10 cellular contexts compared by ENCODE assay signal in genomic region chr10:113007343-113007771, GRCh38. TPM values are rescaled to one million over a fixed set of nuclear protein-coding genes. Genes with fewer than 3 reads are reported as not detected.
DNase-seq lines count a peak whose midpoint lies in the region; ATAC-seq, FAIRE-seq and TF ChIP-seq lines count a peak whose summit lies in the region.
"Had no signal": no experiment of that assay in that cellular context is flagged by ENCODE, and none has a peak within 500 bp of the region (broad histone marks: within the 10 kb centered on the region; RNA-seq: fewer than 3 reads in every experiment).

No MANE protein-coding gene starts in this region.

- H2AFZ ChIP-seq in osteoblast (ENCODE audit: low read length), result no peak overlapping the region
- H2AFZ ChIP-seq: parathyroid adenoma had no signal

- peaks cover 15 to 36% of the 10 kb centered on the region in 2 donors for H3K27me3 Mint-ChIP-seq in CD8-positive, alpha-beta memory T cell
- peaks cover 35% of the 10 kb centered on the region for H3K27me3 Mint-ChIP-seq in activated naive CD4-positive, alpha-beta T cell treated with anti-CD3 and anti-CD28 coated beads, Interleukin-2, amount 50 U/mL, for 24 hours

- H3K27ac Mint-ChIP-seq in CD8-positive, alpha-beta memory T cell, result peak overlapping the region in 7 of 8 donors; percentile 3 to 84 (median 66)
- no peak overlapping the region for H3K27ac Mint-ChIP-seq in activated naive CD4-positive, alpha-beta T cell treated with anti-CD3 and anti-CD28 coated beads, Interleukin-2, amount 50 U/mL, for 24 hours

- H3K36me3 ChIP-seq in CD8-positive, alpha-beta memory T cell (ENCODE audit: insufficient read depth, low read length), result no peaks in the 10 kb centered on the region
- no peaks in the 10 kb centered on the region for H3K36me3 ChIP-seq in osteoblast (ENCODE audit: insufficient read depth, low read length)
- peaks cover 28% of the 10 kb centered on the region for H3K36me3 ChIP-seq in SJCRH30

- H3K4me1 Mint-ChIP-seq in CD8-positive, alpha-beta memory T cell, result peaks cover 38 to 45% (median 42%) of the 10 kb centered on the region in 3 donors
- peaks cover 33% of the 10 kb centered on the region for H3K4me1 Mint-ChIP-seq in activated naive CD4-positive, alpha-beta T cell treated with anti-CD3 and anti-CD28 coated beads, Interleukin-2, amount 50 U/mL, for 24 hours

- TF ChIP-seq CTCF in osteoblast (IDR thresholded peaks at IDR 0.05; ENCODE audit: extremely low read depth, low read depth, low read length), result no peak

- H3K27me3 ChIP-seq in CD8-positive, alpha-beta memory T cell (ENCODE audit: insufficient read depth, low read length, poor library complexity, severe bottlenecking), result peaks cover 12% of the 10 kb centered on the region
- H3K27me3 ChIP-seq in osteoblast (ENCODE audit: insufficient read depth, low read length) (no peaks in the 10 kb centered on the region), SJCRH30 (no peaks in the 10 kb centered on the region)

- H3K9me3 ChIP-seq in CD8-positive, alpha-beta memory T cell (ENCODE audit: low read length), result no peaks in the 10 kb centered on the region
- H3K9me3 ChIP-seq in osteoblast (ENCODE audit: low read depth, low read length), result no peaks in the 10 kb centered on the region
- H3K9me3 ChIP-seq in SJCRH30 (replicated peaks), result no peaks in the 10 kb centered on the region; the same call in 1 of the 2 replicates

- FAIRE-seq in GM12891 (lab: Jason Lieb, UNC), result no peak

- POLR2A ChIA-PET in CD8-positive, alpha-beta memory T cell (lab: Charles Lee), result no interaction called here

- H3K9me3 Mint-ChIP-seq in CD8-positive, alpha-beta memory T cell, result peaks cover 0 to 4% (median 0%) of the 10 kb centered on the region in 5 donors
- no peaks in the 10 kb centered on the region for H3K9me3 Mint-ChIP-seq in activated naive CD4-positive, alpha-beta T cell treated with anti-CD3 and anti-CD28 coated beads, Interleukin-2, amount 50 U/mL, for 24 hours

- peak overlapping the region; percentile 35 for H3K4me3 ChIP-seq in CD8-positive, alpha-beta memory T cell (ENCODE audit: low read length)
- H3K4me3 ChIP-seq in osteoblast (ENCODE audit: insufficient read depth, low read length) (no peak overlapping the region), SJCRH30 (no peak overlapping the region)

- peak in 4 of 5 donors; percentile 36 to 76 (median 68) for DNase-seq in CD8-positive, alpha-beta memory T cell
- DNase-seq in SW480 (ENCODE audit: low spot score) (peak; percentile 96), osteoblast (ENCODE audit: insufficient read length, low spot score, missing footprints) (no peak), GM12891 (ENCODE audit: insufficient read length, low spot score) (no peak), SJCRH30 (no peak), cortex of kidney (lab: John Stamatoyannopoulos, UW) (no peak)
- DNase-seq: NCI-H2171 had no signal

- no peak for ATAC-seq in GM18519 (IDR thresholded peaks at IDR 0.05; ENCODE audit: low FRiP score, unreplicated experiment)

- TF ChIP-seq POLR2A in GM12891 (IDR thresholded peaks at IDR 0.05; ENCODE audit: low read depth, low read length), result no peak

- H3K79me2 ChIP-seq in osteoblast (ENCODE audit: insufficient read depth, low read length), result peaks cover 55% of the 10 kb centered on the region

- H3K4me1 ChIP-seq in CD8-positive, alpha-beta memory T cell (ENCODE audit: insufficient read depth, low read length), result peaks cover 34% of the 10 kb centered on the region
- H3K4me1 ChIP-seq in osteoblast (ENCODE audit: insufficient read depth, low read length) (no peaks in the 10 kb centered on the region), SJCRH30 (no peaks in the 10 kb centered on the region)

- CTCF ChIA-PET in CD8-positive, alpha-beta memory T cell (lab: Charles Lee), result no interaction called here

- H3K36me3 Mint-ChIP-seq in CD8-positive, alpha-beta memory T cell, result no peaks in the 10 kb centered on the region
- H3K36me3 Mint-ChIP-seq in activated naive CD4-positive, alpha-beta T cell treated with anti-CD3 and anti-CD28 coated beads, Interleukin-2, amount 50 U/mL, for 24 hours, result no peaks in the 10 kb centered on the region

- peak overlapping the region; percentile 4 for H3K4me2 ChIP-seq in osteoblast (ENCODE audit: insufficient read depth, low read length)

- H4K20me1 ChIP-seq in osteoblast (ENCODE audit: insufficient read depth, low read length), result peaks cover 79% of the 10 kb centered on the region

- peak overlapping the region; percentile 63 to 88 (median 83) for H3K4me3 Mint-ChIP-seq in CD8-positive, alpha-beta memory T cell
- H3K4me3 Mint-ChIP-seq in activated naive CD4-positive, alpha-beta T cell treated with anti-CD3 and anti-CD28 coated beads, Interleukin-2, amount 50 U/mL, for 24 hours, result peak overlapping the region; percentile 83

- H3K27ac ChIP-seq in CD8-positive, alpha-beta memory T cell (ENCODE audit: low read depth, low read length), result no peak overlapping the region
- H3K27ac ChIP-seq in osteoblast (ENCODE audit: low read depth, low read length) (no peak overlapping the region), SJCRH30 (no peak overlapping the region)
- H3K27ac ChIP-seq: parathyroid adenoma had no signal

TF ChIP-seq in GM12891, 5 proteins besides CTCF, POLR2A, EP300 and RAD21:
- TF ChIP-seq POU2F2 (IDR thresholded peaks at IDR 0.05; ENCODE audit: low read depth, low read length) (no peak), POLR2AphosphoS5 (IDR thresholded peaks at IDR 0.05; ENCODE audit: low read depth, low read length) (no peak), PAX5 (IDR thresholded peaks at IDR 0.05; ENCODE audit: insufficient read depth, low read length, severe bottlenecking) (no peak), SPI1 (IDR thresholded peaks at IDR 0.05; ENCODE audit: low read depth, low read length) (no peak), TAF1 (IDR thresholded peaks at IDR 0.05; ENCODE audit: low read depth, low read length) (no peak)
TF ChIP-seq in GM12891: peak in this region for 0.

RNA-seq across cellular contexts. Expression of gene TCF7L2, which starts 57.3 kb away (rescaled TPM):
- total RNA-seq in CD8-positive, alpha-beta memory T cell, result under 1 TPM; 0.81 to 0.89 TPM
- 1.8 TPM for polyA plus RNA-seq in CD8-positive, alpha-beta memory T cell
- total RNA-seq in osteoblast, result 9.0 and 10.6 TPM in 2 replicates
- 0.53 TPM for polyA plus RNA-seq in GM12891 (2012; ENCODE audit: low read depth, missing spikeins)
- total RNA-seq in SJCRH30 (2014; rRNA removed; shearing (Covaris generic)), result 19.4 and 22.1 TPM in 2 replicates

Comparison
In these comparisons a context has a peak if more than half of its experiments do, and no peak if none do; other contexts are left out.
1. DNase-seq: peak in CD8-positive, alpha-beta memory T cell (4 of 5) and SW480 (single experiment); none in osteoblast (single experiment), GM12891 (single experiment), SJCRH30 (0 of 2) and cortex of kidney (single experiment).